ENCODE assay signal across 9 cellular contexts in genomic region chr22:29394931-29395581, GRCh38. TPM values are rescaled to one million over a fixed set of nuclear protein-coding genes. Genes with fewer than 3 reads are reported as not detected.
DNase-seq lines count a peak whose midpoint lies in the region; ATAC-seq and TF ChIP-seq lines count a peak whose summit lies in the region.
"Had no signal": no experiment of that assay in that cellular context is flagged by ENCODE, and none has a peak within 500 bp of the region (broad histone marks: within the 10 kb centered on the region; RNA-seq: fewer than 3 reads in every experiment).

No MANE protein-coding gene starts in this region.

- TF ChIP-seq CTCF in GM10266 (IDR thresholded peaks at IDR 0.05; ENCODE audit: control insufficient read depth, insufficient read depth, low read depth, missing control alignments), result peak; percentile 90
- peak; percentile 84 for TF ChIP-seq CTCF in LNCAP (IDR thresholded peaks at IDR 0.05)
- peak; percentile 81 for TF ChIP-seq CTCF in foreskin fibroblast (IDR thresholded peaks at IDR 0.05; ENCODE audit: low read depth, low read length)
- peak; percentile 76 for TF ChIP-seq CTCF in thoracic aorta (IDR thresholded peaks at IDR 0.05)

- no peaks in the 10 kb centered on the region for H3K9me3 Mint-ChIP-seq in activated T-helper 17 cell treated with anti-CD3 and anti-CD28 coated beads, Interleukin-2, amount 50 U/mL, for 72 hours

- H3K9me3 ChIP-seq in thoracic aorta, result no peaks in the 10 kb centered on the region

- no peaks in the 10 kb centered on the region for H3K36me3 ChIP-seq in thoracic aorta

- no peak overlapping the region for H3K4me3 Mint-ChIP-seq in activated T-helper 17 cell treated with anti-CD3 and anti-CD28 coated beads, Interleukin-2, amount 50 U/mL, for 72 hours

- H3K4me3 ChIP-seq in foreskin fibroblast (ENCODE audit: low read depth in 1 of 2, low read length in 2 of 2) (no peak overlapping the region), thoracic aorta (no peak overlapping the region)

- no peaks in the 10 kb centered on the region for H3K4me1 ChIP-seq in thoracic aorta (ENCODE audit: control insufficient read depth in 1 of 2, low read depth in 2 of 2)

- ATAC-seq in activated T-helper 17 cell treated with anti-CD3 and anti-CD28 coated beads, Interleukin-2, amount 50 U/mL, for 72 hours (replicated peaks), result peak; percentile 91
- ATAC-seq in thoracic aorta (ENCODE audit: insufficient number of reproducible peaks, low FRiP score, low read depth), result no peak
- ATAC-seq in GM19324 (IDR thresholded peaks at IDR 0.05; ENCODE audit: low FRiP score, unreplicated experiment), result no peak

- DNase-seq in GM10266 (ENCODE audit: extremely low spot score), result peak; percentile 75
- peak; percentile 69 for DNase-seq in RPMI7951 (ENCODE audit: low read depth)
- peak; percentile 57 to 87 for DNase-seq in foreskin fibroblast
- DNase-seq in nucleus accumbens (lab: John Stamatoyannopoulos, UW), result peak in 46 of 56 donors; percentile 4 to 86 (median 38)
- no peak for DNase-seq in thoracic aorta (ENCODE audit: low spot score)

- peaks cover 6% of the 10 kb centered on the region for H3K4me1 Mint-ChIP-seq in activated T-helper 17 cell treated with anti-CD3 and anti-CD28 coated beads, Interleukin-2, amount 50 U/mL, for 72 hours

- no peaks in the 10 kb centered on the region for H3K27me3 Mint-ChIP-seq in activated T-helper 17 cell treated with anti-CD3 and anti-CD28 coated beads, Interleukin-2, amount 50 U/mL, for 72 hours

- H3K27ac Mint-ChIP-seq in activated T-helper 17 cell treated with anti-CD3 and anti-CD28 coated beads, Interleukin-2, amount 50 U/mL, for 72 hours, result no peak overlapping the region

- H3K27me3 ChIP-seq in thoracic aorta (replicated peaks; ENCODE audit: insufficient read depth), result no peaks in the 10 kb centered on the region

- no peak overlapping the region for H3K27ac ChIP-seq in thoracic aorta
- H3K27ac ChIP-seq: epithelial cell of prostate had no signal

- no peaks in the 10 kb centered on the region for H3K36me3 Mint-ChIP-seq in activated T-helper 17 cell treated with anti-CD3 and anti-CD28 coated beads, Interleukin-2, amount 50 U/mL, for 72 hours (ENCODE audit: low read depth)

RNA-seq across cellular contexts. Expression of gene AP1B1, which starts 6.7 kb away (rescaled TPM):
- 40.3 and 48.8 TPM in 2 replicates for total RNA-seq in RPMI7951 (2014; rRNA removed; shearing (Covaris generic))
- total RNA-seq in activated T-helper 17 cell treated with anti-CD3 and anti-CD28 coated beads, Interleukin-2, amount 50 U/mL, for 72 hours, result 10 to 100 TPM; 33.8 to 83.7 TPM
- 10 to 100 TPM; 59.5 to 73.1 TPM for total RNA-seq in thoracic aorta

RNA-seq across cellular contexts. Expression of gene RFPL1, which starts 43.3 kb away (rescaled TPM):
- total RNA-seq in RPMI7951 (2014; rRNA removed; shearing (Covaris generic)), result not detected in 2 replicates
- total RNA-seq in activated T-helper 17 cell treated with anti-CD3 and anti-CD28 coated beads, Interleukin-2, amount 50 U/mL, for 72 hours, result not detected
- total RNA-seq in thoracic aorta, result not detected
